ENCODE assay signal across 16 cellular contexts in genomic region chr5:95615164-95615467, GRCh38. TPM values are rescaled to one million over a fixed set of nuclear protein-coding genes. Genes with fewer than 3 reads are reported as not detected.
DNase-seq lines count a peak whose midpoint lies in the region; ATAC-seq and TF ChIP-seq lines count a peak whose summit lies in the region.
"Had no signal": no experiment of that assay in that cellular context is flagged by ENCODE, and none has a peak within 500 bp of the region (broad histone marks: within the 10 kb centered on the region; RNA-seq: fewer than 3 reads in every experiment).

No MANE protein-coding gene starts in this region.

- no peak overlapping the region for H3K4me3 Mint-ChIP-seq in T-helper 17 cell
- H3K4me3 Mint-ChIP-seq: nephron; stimulated activated naive CD8-positive, alpha-beta T cell treated with anti-CD3 and anti-CD28 coated beads, Interleukin-15, Interleukin-2, amounts not matched to agents 100 ng/mL and 50 ng/mL, for 24 hours; WTC11 had no signal

- peaks cover 5% of the 10 kb centered on the region for H3K36me3 Mint-ChIP-seq in T-helper 17 cell (ENCODE audit: low read depth)

- peaks cover 39% of the 10 kb centered on the region for H3K4me1 Mint-ChIP-seq in T-helper 17 cell

- H3K9me3 ChIP-seq in T-helper 17 cell (ENCODE audit: control insufficient read depth, low read length, poor library complexity, severe bottlenecking): no peaks in the 10 kb centered on the region
- H3K9me3 ChIP-seq: SK-N-SH had no signal

- H3K27ac Mint-ChIP-seq in T-helper 17 cell: peak overlapping the region; percentile 65
- H3K27ac Mint-ChIP-seq: nephron; stimulated activated naive CD8-positive, alpha-beta T cell treated with anti-CD3 and anti-CD28 coated beads, Interleukin-15, Interleukin-2, amounts not matched to agents 100 ng/mL and 50 ng/mL, for 24 hours; WTC11 had no signal

- no peaks in the 10 kb centered on the region for H3K27me3 ChIP-seq in GM06990 (replicated peaks; ENCODE audit: control insufficient read depth, insufficient read depth, low read length)

- no peaks in the 10 kb centered on the region for H3K36me3 ChIP-seq in GM06990 (ENCODE audit: control insufficient read depth, insufficient read depth, low read length)

- DNase-seq in GM06990 (ENCODE audit: extremely low read depth, insufficient read length) (peak; percentile 21), T-helper 17 cell (no peak), NCI-H1694 (lab: John Stamatoyannopoulos, UW) (no peak), NCI-H446 (lab: John Stamatoyannopoulos, UW) (no peak)
- no peak for DNase-seq in stimulated activated naive CD4-positive, alpha-beta T cell (lab: John Stamatoyannopoulos, UW)
- DNase-seq: AML-193; Karpas-422; SK-N-SH; stimulated activated CD4-positive, alpha-beta T cell treated with anti-CD3 and anti-CD28 coated beads, Interleukin-4, amount 100 ng/mL, for 4 hours had no signal

- H3K4me3 ChIP-seq in GM06990 (replicated peaks; ENCODE audit: low read depth, low read length): no peak overlapping the region

- H3K27me3 Mint-ChIP-seq in T-helper 17 cell: no peaks in the 10 kb centered on the region
- H3K27me3 Mint-ChIP-seq: stimulated activated naive CD8-positive, alpha-beta T cell treated with anti-CD3 and anti-CD28 coated beads, Interleukin-15, Interleukin-2, amounts not matched to agents 100 ng/mL and 50 ng/mL, for 24 hours had no signal

- TF ChIP-seq CTCF in GM06990 (IDR thresholded peaks at IDR 0.05; ENCODE audit: insufficient read depth, low read length, poor library complexity, severe bottlenecking): no peak

- peak; percentile 56 for ATAC-seq in GM19043 (IDR thresholded peaks at IDR 0.05; ENCODE audit: low read depth, unreplicated experiment)
- peak; percentile 50 for ATAC-seq in HG02884 (IDR thresholded peaks at IDR 0.05; ENCODE audit: unreplicated experiment)
- ATAC-seq in T-helper 17 cell: no peak
- no peak for ATAC-seq in GM18861 (IDR thresholded peaks at IDR 0.05; ENCODE audit: unreplicated experiment)
- ATAC-seq: esophagus mucosa, WTC11 had no signal

RNA-seq across cellular contexts. Expression of gene GPR150, which starts 4.8 kb away (rescaled TPM):
- 1 to 10 TPM; 1.8 to 2.5 TPM for total RNA-seq in T-helper 17 cell
- total RNA-seq: esophagus mucosa had no signal

RNA-seq across cellular contexts. Expression of gene RFESD, which starts 31.5 kb away (rescaled TPM):
- 1 to 10 TPM; 2.8 to 2.9 TPM for total RNA-seq in T-helper 17 cell

Comparison
In these comparisons a context has a peak if more than half of its experiments do, and no peak if none do; other contexts are left out.
1. ATAC-seq: peak in GM19043 (single experiment) and HG02884 (single experiment); none in T-helper 17 cell (single experiment) and GM18861 (single experiment).